Comparison of ENCODE assay signal across 8 cellular contexts in genomic region chr5:112691758-112692157, GRCh38. TPM values are rescaled to one million over a fixed set of nuclear protein-coding genes. Genes with fewer than 3 reads are reported as not detected.
DNase-seq lines count a peak whose midpoint lies in the region; ATAC-seq and TF ChIP-seq lines count a peak whose summit lies in the region.

No MANE protein-coding gene starts in this region.

- no peaks in the 10 kb centered on the region for H3K9me3 ChIP-seq in transverse colon

- DNase-seq in Calu3 (peak; percentile 59), H4 (ENCODE audit: low spot score) (peak; percentile 36), SHP77 treated with DMSO at 0.1 percent for 48 hours (lab: John Stamatoyannopoulos, UW) (peak; percentile 51), glomerular visceral epithelial cell (ENCODE audit: extremely low spot score) (peak; percentile 36), transverse colon (no peak), sciatic nerve (ENCODE audit: low spot score) (no peak), nephron progenitor cell (no peak)

- no TSS peak for BruUV-seq in Calu3 (replicated peaks; lab: Mats Ljungman, UMichigan)

- H3K27ac Mint-ChIP-seq in Calu3 (ENCODE audit: unreplicated experiment): no peak overlapping the region
- no peak overlapping the region for H3K27ac Mint-ChIP-seq in nephron progenitor cell

- no peaks in the 10 kb centered on the region for H3K36me3 ChIP-seq in transverse colon

- H3K9me3 Mint-ChIP-seq in Calu3 (ENCODE audit: low read depth, unreplicated experiment) (no peaks in the 10 kb centered on the region), nephron progenitor cell (peaks cover 2% of the 10 kb centered on the region)

- TF ChIP-seq EP300 in transverse colon (IDR thresholded peaks at IDR 0.05; ENCODE audit: low read depth): no peak

- H3K4me1 Mint-ChIP-seq in Calu3 (ENCODE audit: low read depth, unreplicated experiment) (peaks cover 8% of the 10 kb centered on the region), nephron progenitor cell (peaks cover 21% of the 10 kb centered on the region)

- peak; percentile 38 for TF ChIP-seq CTCF in Calu3 (IDR thresholded peaks at IDR 0.05; ENCODE audit: unreplicated experiment)
- TF ChIP-seq CTCF in transverse colon (IDR thresholded peaks at IDR 0.05): peak in 1 of 5 experiments; percentile 27
- no peak for TF ChIP-seq CTCF in nephron progenitor cell (IDR thresholded peaks at IDR 0.05)

- CTCF ChIA-PET in Calu3 (lab: Charles Lee): interaction anchor here (0.7 to 3.4 kb wide), 7 partner anchors 9 to 199 kb away, joined by 3 to 25 read pairs (median 4); no protein-coding TSS in a partner anchor

- peaks cover 49% of the 10 kb centered on the region for H3K27me3 Mint-ChIP-seq in Calu3 (ENCODE audit: unreplicated experiment)
- peaks cover 5% of the 10 kb centered on the region for H3K27me3 Mint-ChIP-seq in nephron progenitor cell (ENCODE audit: low read depth, poor library complexity)

- H3K27ac ChIP-seq in transverse colon: no peak overlapping the region

- intact Hi-C loops in Calu3 (cut with micrococcal nuclease; ENCODE audit: unreplicated experiment) (loop anchor here (1.0 to 10.0 kb wide), 4 partner anchors 66 to 233 kb away; partner anchors contain the start of gene REEP5), transverse colon (cut with DNase I; ENCODE audit: low total_unique reads) (no loop called here), sciatic nerve (cut with DNase I) (no loop called here)

- H3K36me3 Mint-ChIP-seq in Calu3 (ENCODE audit: insufficient read depth, unreplicated experiment) (no peaks in the 10 kb centered on the region), nephron progenitor cell (ENCODE audit: low read depth) (no peaks in the 10 kb centered on the region)

- peaks cover 5% of the 10 kb centered on the region for H3K27me3 ChIP-seq in transverse colon

- no peak for TF ChIP-seq POLR2A in transverse colon (IDR thresholded peaks at IDR 0.05)

- in situ Hi-C loops in transverse colon (cut with MboI; ENCODE audit: low pct_ligation_motif_present in 1 of 4, low pct_unique_long_range_greater_than_20kb in 1 of 4, low sequenced_read_pairs in 3 of 4): no loop called here

- 30 to 49% methylated on average over 2 to 3 of the region's 3 CpGs for whole genome bisulfite sequencing in transverse colon (ENCODE audit: low coverage in 1 of 2), 2 donors

- no peak overlapping the region for H3K4me3 ChIP-seq in transverse colon

- no peaks in the 10 kb centered on the region for H3K4me1 ChIP-seq in transverse colon

- H3K4me3 Mint-ChIP-seq in Calu3 (ENCODE audit: low read depth, unreplicated experiment): no peak overlapping the region
- H3K4me3 Mint-ChIP-seq in nephron progenitor cell: no peak overlapping the region

- ATAC-seq in GM19452 (IDR thresholded peaks at IDR 0.05; ENCODE audit: unreplicated experiment) (no peak), sciatic nerve (no peak)

RNA-seq across cellular contexts. Expression of gene APC, which starts 45.9 kb away (rescaled TPM):
- 44.7 and 47.6 TPM in 2 replicates for total RNA-seq in Calu3 (2022)
- 25.0 and 29.4 TPM in 2 replicates for total RNA-seq in H4 (2014; rRNA removed; shearing (Covaris generic))
- 100 to 1,000 TPM in 1 of 4 donors, 10 to 100 TPM in 3; 77.8 to 109 (median 85.7) TPM for total RNA-seq in transverse colon
- total RNA-seq in sciatic nerve: 62.3 TPM

Comparison
In these comparisons a context has a peak if more than half of its experiments do, and no peak if none do; other contexts are left out.
1. DNase-seq: peak in Calu3 (single experiment), H4 (single experiment), SHP77 treated with DMSO at 0.1 percent for 48 hours (single experiment) and glomerular visceral epithelial cell (single experiment); none in transverse colon (single experiment), sciatic nerve (single experiment) and nephron progenitor cell (single experiment).